ENCODE assay signal across 8 cellular contexts in genomic region chr11:57792870-57793269, GRCh38. TPM values are rescaled to one million over a fixed set of nuclear protein-coding genes. Genes with fewer than 3 reads are reported as not detected.
DNase-seq lines count a peak whose midpoint lies in the region; ATAC-seq and TF ChIP-seq lines count a peak whose summit lies in the region.

No MANE protein-coding gene starts in this region.

- ATAC-seq in CD4-positive, CD25-positive, alpha-beta regulatory T cell (ENCODE audit: low read depth in 2 of 2), result no peak
- ATAC-seq in body of pancreas (peak; percentile 56), HG02870 (IDR thresholded peaks at IDR 0.05; ENCODE audit: unreplicated experiment) (no peak)

- peak overlapping the region; percentile 79 for H3K4me3 ChIP-seq in CD4-positive, CD25-positive, alpha-beta regulatory T cell (ENCODE audit: low read depth, low read length)
- H3K4me3 ChIP-seq in body of pancreas (no peak overlapping the region), muscle layer of colon (ENCODE audit: low read depth in 1 of 2, low read length in 2 of 2) (no peak overlapping the region)

- H3K9me3 ChIP-seq in CD4-positive, CD25-positive, alpha-beta regulatory T cell (ENCODE audit: control insufficient read depth in 2 of 2, low read length in 2 of 2), result no peaks in the 10 kb centered on the region
- H3K9me3 ChIP-seq in body of pancreas, result no peaks in the 10 kb centered on the region
- H3K9me3 ChIP-seq in muscle layer of colon (ENCODE audit: low read length), result no peaks in the 10 kb centered on the region

- intact Hi-C loops in body of pancreas (cut with DNase I), result no loop called here

- TF ChIP-seq CTCF in body of pancreas (IDR thresholded peaks at IDR 0.05), result no peak

- peaks cover 25% of the 10 kb centered on the region for H3K4me1 ChIP-seq in CD4-positive, CD25-positive, alpha-beta regulatory T cell (ENCODE audit: control insufficient read depth, insufficient read depth, low read length, poor library complexity, severe bottlenecking)
- H3K4me1 ChIP-seq in body of pancreas (peaks cover 56% of the 10 kb centered on the region), muscle layer of colon (ENCODE audit: insufficient read depth, low read length) (peaks cover 58% of the 10 kb centered on the region)

- H3K9me3 Mint-ChIP-seq in CD4-positive, CD25-positive, alpha-beta regulatory T cell, result no peaks in the 10 kb centered on the region

- H3K36me3 ChIP-seq in CD4-positive, CD25-positive, alpha-beta regulatory T cell (ENCODE audit: control insufficient read depth, insufficient read depth, low read length), result peaks cover 4% of the 10 kb centered on the region
- H3K36me3 ChIP-seq in body of pancreas (replicated peaks in 1 of 2; ENCODE audit: insufficient read depth in 1 of 2, low read depth in 2 of 2) (peaks cover 6 to 13% of the 10 kb centered on the region in 2 donors), muscle layer of colon (ENCODE audit: insufficient read depth, low read length) (peaks cover 20% of the 10 kb centered on the region)

- peaks cover 19 to 37% (median 28%) of the 10 kb centered on the region in 4 donors for H3K4me1 Mint-ChIP-seq in CD4-positive, CD25-positive, alpha-beta regulatory T cell

- peaks cover 12% of the 10 kb centered on the region for H3K36me3 Mint-ChIP-seq in CD4-positive, CD25-positive, alpha-beta regulatory T cell

- no peaks in the 10 kb centered on the region for H3K27me3 ChIP-seq in CD4-positive, CD25-positive, alpha-beta regulatory T cell (ENCODE audit: control insufficient read depth, insufficient read depth, low read length)
- H3K27me3 ChIP-seq in body of pancreas (no peaks in the 10 kb centered on the region), muscle layer of colon (ENCODE audit: control insufficient read depth in 1 of 2, insufficient read depth in 2 of 2, low read length in 2 of 2) (no peaks in the 10 kb centered on the region)

- peak overlapping the region; percentile 70 to 99 (median 93) for H3K27ac Mint-ChIP-seq in CD4-positive, CD25-positive, alpha-beta regulatory T cell

- DNase-seq in CD4-positive, CD25-positive, alpha-beta regulatory T cell, result peak in 1 of 3 donors; percentile 15
- DNase-seq in HT1080 (ENCODE audit: low read depth) (peak; percentile 52), body of pancreas (no peak), AG08396 (ENCODE audit: low spot score) (no peak), GOT3 (lab: John Stamatoyannopoulos, UW) (no peak), activated gamma-delta T cell treated with Interleukin-2 at 50 U/mL for 16 hours (no peak)

- no peak overlapping the region for H3K9ac ChIP-seq in muscle layer of colon (ENCODE audit: low read length)

- no peak for TF ChIP-seq POLR2A in body of pancreas (IDR thresholded peaks at IDR 0.05)

- peak overlapping the region; percentile 74 for H3K27ac ChIP-seq in CD4-positive, CD25-positive, alpha-beta regulatory T cell (ENCODE audit: insufficient read depth, low read length, poor library complexity, severe bottlenecking)
- H3K27ac ChIP-seq in body of pancreas (peak overlapping the region; percentile 20 to 79 (median 33)), muscle layer of colon (ENCODE audit: low read depth, low read length) (peak overlapping the region; percentile 42)

- H3K4me3 Mint-ChIP-seq in CD4-positive, CD25-positive, alpha-beta regulatory T cell, result peak overlapping the region; percentile 22 to 79 (median 60)

- no peaks in the 10 kb centered on the region for H3K27me3 Mint-ChIP-seq in CD4-positive, CD25-positive, alpha-beta regulatory T cell

RNA-seq across cellular contexts. Expression of gene CTNND1, which starts 31.3 kb away (rescaled TPM):
- 19.4 TPM for total RNA-seq in CD4-positive, CD25-positive, alpha-beta regulatory T cell
- polyA plus RNA-seq in CD4-positive, CD25-positive, alpha-beta regulatory T cell, result 1 to 10 TPM in 3 of 4 donors, under 1 TPM in 1; 0.53 to 4.4 (median 2.0) TPM
- total RNA-seq in HT1080 (2014; rRNA removed; shearing (Covaris generic)), result 41.4 and 49.5 TPM in 2 replicates
- 26.9 and 34.9 TPM in 2 replicates for polyA plus RNA-seq in HT1080 (2015; cell fraction: cytosol; rRNA removed)
- polyA plus RNA-seq in HT1080 (2015; cell fraction: nucleus; rRNA removed), result 86.4 and 93.6 TPM in 2 replicates
- total RNA-seq in body of pancreas, result 100 to 1,000 TPM; 115 to 178 TPM

RNA-seq across cellular contexts. Expression of gene BTBD18, which starts 41.3 kb away (rescaled TPM):
- not detected for total RNA-seq in CD4-positive, CD25-positive, alpha-beta regulatory T cell
- under 1 TPM; 0.20 to 0.61 (median 0.52) TPM for polyA plus RNA-seq in CD4-positive, CD25-positive, alpha-beta regulatory T cell
- not detected in 2 replicates for total RNA-seq in HT1080 (2014; rRNA removed; shearing (Covaris generic))
- polyA plus RNA-seq in HT1080 (2015; cell fraction: cytosol; rRNA removed), result not detected in 2 replicates
- not detected in 2 replicates for polyA plus RNA-seq in HT1080 (2015; cell fraction: nucleus; rRNA removed)
- total RNA-seq in body of pancreas, result not detected

RNA-seq across cellular contexts. Expression of gene SELENOH, which starts 51.6 kb away (rescaled TPM):
- 68.6 TPM for total RNA-seq in CD4-positive, CD25-positive, alpha-beta regulatory T cell
- 100 to 1,000 TPM; 205 to 248 (median 214) TPM for polyA plus RNA-seq in CD4-positive, CD25-positive, alpha-beta regulatory T cell
- 134 and 180 TPM in 2 replicates for total RNA-seq in HT1080 (2014; rRNA removed; shearing (Covaris generic))
- polyA plus RNA-seq in HT1080 (2015; cell fraction: cytosol; rRNA removed), result 203 and 222 TPM in 2 replicates
- 91.3 and 92.9 TPM in 2 replicates for polyA plus RNA-seq in HT1080 (2015; cell fraction: nucleus; rRNA removed)
- total RNA-seq in body of pancreas, result 100 to 1,000 TPM in 1 of 2 donors, 10 to 100 TPM in 1; 86.1 to 157 TPM
